Comparison of ENCODE assay signal across 18 cellular contexts in genomic region chr17:77225246-77225645, GRCh38.
DNase-seq lines count a peak whose midpoint lies in the region; ATAC-seq and TF ChIP-seq lines count a peak whose summit lies in the region.
"Had no signal": no experiment of that assay in that cellular context is flagged by ENCODE, and none has a peak within 500 bp of the region (broad histone marks: within the 10 kb centered on the region; RNA-seq: fewer than 3 reads in every experiment).

No MANE protein-coding gene starts in this region.

- no peaks in the 10 kb centered on the region for H3K4me1 Mint-ChIP-seq in memory B cell
- H3K4me1 Mint-ChIP-seq: B cell; CD8-positive, alpha-beta memory T cell had no signal

- peak; percentile 38 for ATAC-seq in memory B cell (ENCODE audit: low read depth)
- no peak for ATAC-seq in upper lobe of left lung (ENCODE audit: low FRiP score in 2 of 2)
- no peak for ATAC-seq in HG02642 (IDR thresholded peaks at IDR 0.05; ENCODE audit: poor library complexity, unreplicated experiment)

- H3K4me1 ChIP-seq in left ventricle myocardium inferior (peaks cover 50% of the 10 kb centered on the region), upper lobe of left lung (peaks cover 4 to 22% (median 11%) of the 10 kb centered on the region in 4 donors)
- H3K4me1 ChIP-seq: HAP-1 had no signal

- no peak for TF ChIP-seq EP300 in upper lobe of left lung (IDR thresholded peaks at IDR 0.05)

- no peak overlapping the region for H3K27ac Mint-ChIP-seq in memory B cell
- H3K27ac Mint-ChIP-seq: B cell; CD4-positive, alpha-beta T cell; CD8-positive, alpha-beta memory T cell had no signal

- peaks cover 4% of the 10 kb centered on the region for H3K27me3 Mint-ChIP-seq in memory B cell
- H3K27me3 Mint-ChIP-seq: B cell; CD4-positive, alpha-beta T cell; CD8-positive, alpha-beta memory T cell had no signal

- intact Hi-C loops in left ventricle myocardium inferior (cut with micrococcal nuclease) (no loop called here), cardiac septum (cut with DNase I) (no loop called here)

- H3K27me3 ChIP-seq in left ventricle myocardium inferior (ENCODE audit: low read depth) (no peaks in the 10 kb centered on the region), upper lobe of left lung (no peaks in the 10 kb centered on the region)
- H3K27me3 ChIP-seq: BLaER1 had no signal

- no peak for DNase-seq in left ventricle myocardium inferior
- no peak for DNase-seq in cardiac septum (ENCODE audit: low spot score)
- no peak for DNase-seq in memory B cell (ENCODE audit: low spot score in 2 of 2)
- DNase-seq in upper lobe of left lung: no peak
- no peak for DNase-seq in NCI-H345 treated with DMSO at 0.1 percent for 48 hours (lab: John Stamatoyannopoulos, UW; ENCODE audit: unreplicated experiment)
- DNase-seq: CD4-positive, alpha-beta T cell; CD8-positive, alpha-beta memory T cell; DMS 273 treated with DMSO at 0.1 percent for 48 hours; DMS79; EL; GDM1; GOT3 had no signal

- TF ChIP-seq POLR2A in upper lobe of left lung (IDR thresholded peaks at IDR 0.05): no peak

- H3K4me3 ChIP-seq in left ventricle myocardium inferior (no peak overlapping the region), upper lobe of left lung (no peak overlapping the region)
- H3K4me3 ChIP-seq: BLaER1, HAP-1 had no signal

- no peaks in the 10 kb centered on the region for H3K36me3 Mint-ChIP-seq in memory B cell
- H3K36me3 Mint-ChIP-seq: CD8-positive, alpha-beta memory T cell had no signal

- TF ChIP-seq CTCF in left ventricle myocardium inferior (IDR thresholded peaks at IDR 0.05; ENCODE audit: borderline replicate concordance): no peak
- TF ChIP-seq CTCF in upper lobe of left lung (IDR thresholded peaks at IDR 0.05): no peak

- H3K9me3 Mint-ChIP-seq in memory B cell: no peaks in the 10 kb centered on the region
- H3K9me3 Mint-ChIP-seq: CD4-positive, alpha-beta T cell had no signal

- peak overlapping the region; percentile 15 for H3K27ac ChIP-seq in left ventricle myocardium inferior (replicated peaks)
- peak overlapping the region in 3 of 4 donors; percentile 7 to 88 (median 71) for H3K27ac ChIP-seq in upper lobe of left lung
- H3K27ac ChIP-seq: 22Rv1, BLaER1, C4-2B had no signal

- H3K4me3 Mint-ChIP-seq in memory B cell: no peak overlapping the region
- H3K4me3 Mint-ChIP-seq: B cell; CD4-positive, alpha-beta T cell; CD8-positive, alpha-beta memory T cell had no signal

- H3K9me3 ChIP-seq in left ventricle myocardium inferior (replicated peaks) (no peaks in the 10 kb centered on the region), upper lobe of left lung (peaks cover 0 to 6% (median 0%) of the 10 kb centered on the region in 4 donors)

- H3K36me3 ChIP-seq in left ventricle myocardium inferior: no peaks in the 10 kb centered on the region
- peaks cover 0 to 9% (median 0%) of the 10 kb centered on the region in 4 donors for H3K36me3 ChIP-seq in upper lobe of left lung
- H3K36me3 ChIP-seq: BLaER1, HAP-1 had no signal

- 100% methylated on average over 1 of the region's 1 CpG for WGBS in upper lobe of left lung, 2 donors
